Comparison of ENCODE assay signal across 11 cellular contexts in the genomic region with DNA sequence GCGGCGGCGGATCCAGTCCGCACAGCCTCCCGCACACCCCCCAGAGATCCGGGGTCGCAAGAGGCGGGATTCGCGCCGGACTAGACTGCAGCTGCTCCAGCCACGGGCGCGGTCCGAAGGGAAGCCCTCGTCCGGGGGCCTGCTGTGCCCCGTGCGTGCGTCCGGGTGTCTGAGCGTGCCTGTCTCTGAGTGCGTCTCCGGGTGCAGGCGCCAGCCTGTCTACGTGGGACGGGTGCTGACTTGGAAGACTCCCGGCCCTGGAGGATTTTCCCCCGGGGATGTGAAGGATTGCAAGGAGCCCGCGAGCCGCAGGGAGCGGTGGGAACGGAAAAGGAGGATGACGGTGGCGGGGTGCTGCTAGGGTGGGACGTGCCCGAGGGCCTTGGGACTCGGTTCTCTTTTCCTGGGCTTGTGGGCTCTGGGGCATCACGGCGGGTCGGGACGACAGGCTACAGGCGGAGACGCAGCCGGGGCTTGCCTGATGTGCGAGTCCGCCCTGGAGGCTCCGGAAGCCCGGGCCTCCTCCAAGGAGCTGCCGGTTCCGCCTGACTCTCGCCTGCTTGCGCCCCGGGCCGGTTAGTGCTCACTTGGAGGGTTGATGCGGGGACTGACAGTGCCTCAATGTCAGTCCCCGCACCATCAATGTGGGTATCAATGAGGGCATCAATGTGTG. TPM values are rescaled to one million over a fixed set of nuclear protein-coding genes. Genes with fewer than 3 reads are reported as not detected.
DNase-seq lines count a peak whose midpoint lies in the region; ATAC-seq and TF ChIP-seq lines count a peak whose summit lies in the region.
"Had no signal": no experiment of that assay in that cellular context is flagged by ENCODE, and none has a peak within 500 bp of the region (broad histone marks: within the 10 kb centered on the region; RNA-seq: fewer than 3 reads in every experiment).

No MANE protein-coding gene starts in this region.

- intact Hi-C loops in mammary epithelial cell (cut with micrococcal nuclease) = loop anchor here (10.0 kb wide), 2 partner anchors 119 to 149 kb away; no protein-coding TSS in a partner anchor

- peak overlapping the region; percentile 76 for H3K4me2 ChIP-seq in mammary epithelial cell (ENCODE audit: insufficient read depth, low read depth, low read length)

- H4K20me1 ChIP-seq in mammary epithelial cell (ENCODE audit: insufficient read depth, low read length) = no peaks in the 10 kb centered on the region

- CTCF ChIA-PET in mammary epithelial cell (lab: Charles Lee; ENCODE audit: low non-redundant PET) = no interaction called here

- no peak for TF ChIP-seq CTCF in mammary epithelial cell (conservative IDR thresholded peaks at IDR 0.05 in 1 of 2, IDR thresholded peaks at IDR 0.05 in 1 of 2; ENCODE audit: extremely low read depth in 1 of 2, insufficient read depth in 1 of 2, low read depth in 1 of 2, low read length in 2 of 2)

- 18% methylated on average over 33 of the region's 58 CpGs for WGBS in mammary epithelial cell (ENCODE audit: low coverage, missing lambda C conversion rate)

- peak; percentile 4 for DNase-seq in EH (ENCODE audit: low read depth)
- DNase-seq in mammary epithelial cell = peak; percentile 6
- DNase-seq in retina = peak; percentile 78
- no peak for DNase-seq in HAP-1 (ENCODE audit: low spot score in 2 of 2)
- no peak for DNase-seq in hippocampal formation (lab: John Stamatoyannopoulos, UW)
- DNase-seq: activated naive CD8-positive, alpha-beta T cell treated with anti-CD3 and anti-CD28 coated beads, Interleukin-2, amount 10 ng/mL, durations not matched to agents 7 days and 5 days; DMS153; NCI-H2107 had no signal

- H3K9me3 ChIP-seq in mammary epithelial cell (replicated peaks; ENCODE audit: insufficient read depth, low read length) (no peaks in the 10 kb centered on the region), iPS-18c (ENCODE audit: control insufficient read depth, insufficient read depth, low read length) (no peaks in the 10 kb centered on the region), HAP-1 (no peaks in the 10 kb centered on the region)

- no peaks in the 10 kb centered on the region for H3K79me2 ChIP-seq in mammary epithelial cell (ENCODE audit: insufficient read depth, low read length)

- in situ Hi-C loops in mammary epithelial cell (cut with MboI; ENCODE audit: low sequenced_read_pairs in 2 of 2) = loop anchor here (25.0 kb wide), 2 partner anchors 796 to 1421 kb away; no protein-coding TSS in a partner anchor
- in situ Hi-C loops in HAP-1 (cut with MboI; ENCODE audit: low sequenced_read_pairs) = loop anchor here (25.0 kb wide), 1 partner anchor 1571 kb away; no protein-coding TSS in a partner anchor

- H3K36me3 ChIP-seq in mammary epithelial cell (ENCODE audit: insufficient read depth, low read length) = no peaks in the 10 kb centered on the region
- no peaks in the 10 kb centered on the region for H3K36me3 ChIP-seq in HAP-1 (replicated peaks)

- no peak overlapping the region for H3K9ac ChIP-seq in mammary epithelial cell (ENCODE audit: insufficient read depth, low read length)

- H3K27me3 ChIP-seq in mammary epithelial cell (ENCODE audit: insufficient read depth, low read length) (peaks cover 24% of the 10 kb centered on the region), HAP-1 (ENCODE audit: low read depth) (peaks cover 40% of the 10 kb centered on the region)

- BruUV-seq in mammary epithelial cell (replicated peaks; lab: Mats Ljungman, UMichigan) = no TSS peak

- no peak overlapping the region for H3K27ac ChIP-seq in mammary epithelial cell (ENCODE audit: insufficient read depth, low read depth, low read length)

- peak overlapping the region in 1 of 3 experiments; percentile 25 for H3K4me3 ChIP-seq in mammary epithelial cell (replicated peaks in 1 of 3; ENCODE audit: insufficient read depth in 1 of 3, low read depth in 2 of 3, low read length in 3 of 3)
- H3K4me3 ChIP-seq in iPS-18c (ENCODE audit: insufficient read depth, low read depth, low read length) = peak overlapping the region; percentile 39; the same call in 1 of the 2 replicates
- no peak overlapping the region for H3K4me3 ChIP-seq in HAP-1

- peak overlapping the region; percentile 17 for H2AFZ ChIP-seq in mammary epithelial cell (ENCODE audit: low read depth, low read length)

- dilution Hi-C loops in mammary epithelial cell (cut with HindIII; ENCODE audit: low sequenced_read_pairs) = no loop called here

- no peak for ATAC-seq in HG02885 (IDR thresholded peaks at IDR 0.05; ENCODE audit: poor library complexity, unreplicated experiment)
- no peak for ATAC-seq in HG02759 (IDR thresholded peaks at IDR 0.05; ENCODE audit: unreplicated experiment)

- peaks cover 16% of the 10 kb centered on the region for H3K4me1 ChIP-seq in mammary epithelial cell (ENCODE audit: insufficient read depth, low read length)
- no peaks in the 10 kb centered on the region for H3K4me1 ChIP-seq in HAP-1

RNA-seq across cellular contexts. Expression of a gene that starts 5.7 kb away (rescaled TPM):
- total RNA-seq in mammary epithelial cell = 1 to 10 TPM in 1 of 2 donors, under 1 TPM in 1; 0.47 to 6.5 TPM
- polyA plus RNA-seq in mammary epithelial cell = 0.16 TPM
- not detected for polyA minus RNA-seq in mammary epithelial cell

Comparison
In these comparisons a context has a peak if more than half of its experiments do, and no peak if none do; other contexts are left out.
1. DNase-seq: peak in EH (single experiment), mammary epithelial cell (single experiment) and retina (single experiment); none in HAP-1 (0 of 2) and hippocampal formation (0 of 2).